Comparison of ENCODE assay signal across 28 cellular contexts in genomic region chr18:3482258-3482657, GRCh38.
"Had no signal": no experiment of that assay in that cellular context is flagged by ENCODE, and none has a peak within 500 bp of the region (broad histone marks: within the 10 kb centered on the region; RNA-seq: fewer than 3 reads in every experiment).

No MANE protein-coding gene starts in this region.

- H3K36me3 Mint-ChIP-seq: activated CD4-positive, alpha-beta memory T cell treated with anti-CD3 and anti-CD28 coated beads for 36 hours; activated naive CD8-positive, alpha-beta T cell treated with anti-CD3 and anti-CD28 coated beads for 36 hours; brain; immature natural killer cell; naive thymus-derived CD8-positive, alpha-beta T cell had no signal

- H3K4me1 ChIP-seq: ascending aorta, colonic mucosa, heart left ventricle, tibial nerve had no signal

- H3K27me3 ChIP-seq: ascending aorta, cardiac muscle cell, colonic mucosa, heart left ventricle, tibial nerve had no signal

- H3K27ac Mint-ChIP-seq: activated CD4-positive, alpha-beta memory T cell treated with anti-CD3 and anti-CD28 coated beads for 36 hours; activated naive CD4-positive, alpha-beta T cell treated with anti-CD3 and anti-CD28 coated beads for 36 hours; activated naive CD8-positive, alpha-beta T cell treated with anti-CD3 and anti-CD28 coated beads for 36 hours; activated T-helper 1 cell treated with anti-CD3 and anti-CD28 coated beads, Interleukin-12 subunit alpha, Interleukin-12 subunit beta, Interleukin-2, Interleukin-4 antibody, amounts not matched to agents 30 ng/mL and 10 ng/mL and 1 ng/mL, durations not matched to agents 14 hours and 24 hours and 36 hours; immature natural killer cell; T-helper 17 cell had no signal

- H3K36me3 ChIP-seq: ascending aorta, cardiac muscle cell, colonic mucosa, heart left ventricle, tibial nerve, WERI-Rb-1 had no signal

- FAIRE-seq: endometrium, kidney had no signal

- H3K27me3 Mint-ChIP-seq: activated naive CD8-positive, alpha-beta T cell treated with anti-CD3 and anti-CD28 coated beads for 36 hours had no signal

- H3K4me3 ChIP-seq: ascending aorta, cardiac muscle cell, colonic mucosa, heart left ventricle, tibial nerve had no signal

- H3K27ac ChIP-seq: ascending aorta, cardiac muscle cell, colonic mucosa, epithelial cell of prostate, heart left ventricle, tibial nerve, WERI-Rb-1 had no signal

- DNase-seq: activated effector memory CD4-positive, alpha-beta T cell treated with anti-CD3 and anti-CD28 coated beads, Interleukin-2, amount 50 U/mL, for 16 hours; activated naive CD8-positive, alpha-beta T cell treated with anti-CD3 and anti-CD28 coated beads for 36 hours; activated T-cell treated with anti-CD3 and anti-CD28 coated beads, Interleukin-2, amount 50 U/mL, for 1 hour; cerebellar nuclear complex; effector CD8-positive, alpha-beta T cell; heart left ventricle; kidney; mammary epithelial cell; midbrain; right cardiac atrium; stimulated activated CD4-positive, alpha-beta T cell treated with anti-CD3 and anti-CD28 coated beads, Interleukin-2, amount 100 ng/mL, for 48 hours; stimulated activated naive CD4-positive, alpha-beta T cell treated with Interleukin-2 at 50 U/mL for 16 hours; T-helper 17 cell; T1000 had no signal

- H3K9me3 Mint-ChIP-seq: activated CD4-positive, alpha-beta memory T cell treated with anti-CD3 and anti-CD28 coated beads for 36 hours; activated CD4-positive, alpha-beta T cell treated with anti-CD3 and anti-CD28 coated beads, Interleukin-2, amount 10 ng/mL, durations not matched to agents 24 days and 14 days; activated naive CD4-positive, alpha-beta T cell treated with anti-CD3 and anti-CD28 coated beads for 36 hours; activated naive CD8-positive, alpha-beta T cell treated with anti-CD3 and anti-CD28 coated beads for 36 hours; activated T-helper 1 cell treated with anti-CD3 and anti-CD28 coated beads, Interleukin-12 subunit alpha, Interleukin-12 subunit beta, Interleukin-2, Interleukin-4 antibody, amounts not matched to agents 30 ng/mL and 10 ng/mL and 1 ng/mL, durations not matched to agents 14 hours and 24 hours and 36 hours; brain; immature natural killer cell; naive thymus-derived CD8-positive, alpha-beta T cell had no signal

- H3K9me3 ChIP-seq: ascending aorta, colonic mucosa, heart left ventricle, tibial nerve had no signal

- H3K4me3 Mint-ChIP-seq: activated CD4-positive, alpha-beta memory T cell treated with anti-CD3 and anti-CD28 coated beads for 36 hours; activated CD4-positive, alpha-beta T cell treated with anti-CD3 and anti-CD28 coated beads, Interleukin-2, amount 10 ng/mL, durations not matched to agents 24 days and 14 days; activated naive CD4-positive, alpha-beta T cell treated with anti-CD3 and anti-CD28 coated beads for 36 hours; activated naive CD8-positive, alpha-beta T cell treated with anti-CD3 and anti-CD28 coated beads for 36 hours; activated T-helper 1 cell treated with anti-CD3 and anti-CD28 coated beads, Interleukin-12 subunit alpha, Interleukin-12 subunit beta, Interleukin-2, Interleukin-4 antibody, amounts not matched to agents 30 ng/mL and 10 ng/mL and 1 ng/mL, durations not matched to agents 14 hours and 24 hours and 36 hours; brain; immature natural killer cell; naive thymus-derived CD8-positive, alpha-beta T cell; T-helper 17 cell had no signal

- H3K4me1 Mint-ChIP-seq: activated CD4-positive, alpha-beta T cell treated with anti-CD3 and anti-CD28 coated beads, Interleukin-2, amount 10 ng/mL, durations not matched to agents 24 days and 14 days; activated naive CD8-positive, alpha-beta T cell treated with anti-CD3 and anti-CD28 coated beads for 36 hours; immature natural killer cell had no signal
